Comparison of ENCODE assay signal across 8 cellular contexts in genomic region chr12:123601602-123602489, GRCh38. TPM values are rescaled to one million over a fixed set of nuclear protein-coding genes. Genes with fewer than 3 reads are reported as not detected.
A peak's percentile ranks its signal among the peaks of the same experiment; 100 is the strongest.
DNase-seq lines count a peak whose midpoint lies in the region; ATAC-seq and TF ChIP-seq lines count a peak whose summit lies in the region.

Gene DDX55, plus strand, starts transcription at chr12:123602099. Its CDS starts 50 bp downstream, at chr12:123602149.

- no peaks in the 10 kb centered on the region for H3K27me3 Mint-ChIP-seq in CD14-positive monocyte (ENCODE audit: low read depth in 3 of 3)
- no peaks in the 10 kb centered on the region for H3K27me3 Mint-ChIP-seq in activated CD8-positive, alpha-beta T cell treated with anti-CD3 and anti-CD28 coated beads, Interleukin-2, amount 10 ng/mL, durations not matched to agents 7 days and 5 days (ENCODE audit: low read depth)
- no peaks in the 10 kb centered on the region for H3K27me3 Mint-ChIP-seq in memory B cell

- peak; percentile 80 for TF ChIP-seq CTCF in CD14-positive monocyte (IDR thresholded peaks at IDR 0.05)

- H3K4me3 Mint-ChIP-seq in CD14-positive monocyte (peak within 1 kb of the TSS; percentile 96 to 99), memory B cell (peak within 1 kb of the TSS; percentile 99)
- peak within 1 kb of the TSS; percentile 90 for H3K4me3 Mint-ChIP-seq in activated CD8-positive, alpha-beta T cell treated with anti-CD3 and anti-CD28 coated beads, Interleukin-2, amount 10 ng/mL, durations not matched to agents 7 days and 5 days

- H3K36me3 Mint-ChIP-seq in CD14-positive monocyte (peaks cover 37 to 50% of the 10 kb centered on the region in 2 donors), memory B cell (peaks cover 8% of the 10 kb centered on the region)
- H3K36me3 Mint-ChIP-seq in activated CD8-positive, alpha-beta T cell treated with anti-CD3 and anti-CD28 coated beads, Interleukin-2, amount 10 ng/mL, durations not matched to agents 7 days and 5 days (ENCODE audit: low read depth) = peaks cover 51% of the 10 kb centered on the region

- H3K27ac Mint-ChIP-seq in CD14-positive monocyte (peak within 1 kb of the TSS; percentile 89 to 95 (median 93)), memory B cell (peak within 1 kb of the TSS; percentile 96)
- peak within 1 kb of the TSS; percentile 98 for H3K27ac Mint-ChIP-seq in activated CD8-positive, alpha-beta T cell treated with anti-CD3 and anti-CD28 coated beads, Interleukin-2, amount 10 ng/mL, durations not matched to agents 7 days and 5 days

- no peaks in the 10 kb centered on the region for H3K9me3 Mint-ChIP-seq in CD14-positive monocyte
- H3K9me3 Mint-ChIP-seq in activated CD8-positive, alpha-beta T cell treated with anti-CD3 and anti-CD28 coated beads, Interleukin-2, amount 10 ng/mL, durations not matched to agents 7 days and 5 days (ENCODE audit: insufficient read depth) = no peaks in the 10 kb centered on the region
- H3K9me3 Mint-ChIP-seq in memory B cell = no peaks in the 10 kb centered on the region

- ATAC-seq in HG03457 (IDR thresholded peaks at IDR 0.05; ENCODE audit: unreplicated experiment) = peak; percentile 72
- ATAC-seq in activated CD8-positive, alpha-beta T cell treated with anti-CD3 and anti-CD28 coated beads, Interleukin-2, amount 10 ng/mL, durations not matched to agents 7 days and 5 days = peak; percentile 95
- ATAC-seq in memory B cell (ENCODE audit: low read depth) = peak; percentile 92

- CTCF ChIA-PET in activated CD8-positive, alpha-beta T cell treated with anti-CD3 and anti-CD28 coated beads, Interleukin-2, amount 10 ng/mL, durations not matched to agents 7 days and 5 days (lab: Charles Lee) = interaction anchor here (0.6 to 3.4 kb wide), 9 partner anchors 10 to 332 kb away, joined by 3 to 28 read pairs (median 5); partner anchors contain the start of gene TMED2

- POLR2A ChIA-PET in activated CD8-positive, alpha-beta T cell treated with anti-CD3 and anti-CD28 coated beads, Interleukin-2, amount 10 ng/mL, durations not matched to agents 7 days and 5 days (lab: Charles Lee) = interaction anchor here (0.7 to 2.5 kb wide), 14 partner anchors 10 to 1075 kb away, joined by 3 to 15 read pairs (median 4); partner anchors contain the start of genes ATP6V0A2, KNTC1, MPHOSPH9 and MTRFR

- H3K4me1 Mint-ChIP-seq in CD14-positive monocyte = peaks cover 16% of the 10 kb centered on the region
- peaks cover 39% of the 10 kb centered on the region for H3K4me1 Mint-ChIP-seq in activated CD8-positive, alpha-beta T cell treated with anti-CD3 and anti-CD28 coated beads, Interleukin-2, amount 10 ng/mL, durations not matched to agents 7 days and 5 days (ENCODE audit: low read depth)
- peaks cover 14% of the 10 kb centered on the region for H3K4me1 Mint-ChIP-seq in memory B cell

- peak; percentile 82 for DNase-seq in CD14-positive monocyte (ENCODE audit: low spot score)
- DNase-seq in GM19240 (ENCODE audit: insufficient read length, low spot score) = peak; percentile 55
- DNase-seq in NCI-H774 (lab: John Stamatoyannopoulos, UW) = peak; percentile 91
- peak; percentile 89 for DNase-seq in activated CD8-positive, alpha-beta T cell treated with anti-CD3 and anti-CD28 coated beads, Interleukin-2, amount 10 ng/mL, durations not matched to agents 7 days and 5 days
- DNase-seq in effector CD8-positive, alpha-beta T cell (lab: John Stamatoyannopoulos, UW) = peak; percentile 74
- peak; percentile 84 to 85 for DNase-seq in memory B cell (ENCODE audit: low spot score in 2 of 2)
- DNase-seq in stimulated activated CD8-positive, alpha-beta memory T cell treated with anti-CD3 and anti-CD28 coated beads, Interleukin-12 subunit alpha, Interleukin-12 subunit beta, amount 100 ng/mL, for 24 hours (ENCODE audit: extremely low read depth) = peak; percentile 73

- intact Hi-C loops in CD14-positive monocyte (cut with micrococcal nuclease) = no loop called here

RNA-seq across cellular contexts. Expression of gene DDX55, which starts in this region (rescaled TPM):
- polyA plus RNA-seq in CD14-positive monocyte = 1 to 10 TPM; 6.6 to 8.8 TPM
- 10 to 100 TPM; 44.7 to 44.8 TPM for total RNA-seq in activated CD8-positive, alpha-beta T cell treated with anti-CD3 and anti-CD28 coated beads, Interleukin-2, amount 10 ng/mL, durations not matched to agents 7 days and 5 days

Comparison
In these comparisons a context has a peak if more than half of its experiments do, and no peak if none do; other contexts are left out.
1. Peak in every context shown above with its lines: DNase-seq and ATAC-seq.